ENCODE assay signal across 23 cellular contexts in genomic region chr9:95458666-95459065, GRCh38. TPM values are rescaled to one million over a fixed set of nuclear protein-coding genes. Genes with fewer than 3 reads are reported as not detected.
DNase-seq lines count a peak whose midpoint lies in the region; ATAC-seq and TF ChIP-seq lines count a peak whose summit lies in the region.
"Had no signal": no experiment of that assay in that cellular context is flagged by ENCODE, and none has a peak within 500 bp of the region (broad histone marks: within the 10 kb centered on the region; RNA-seq: fewer than 3 reads in every experiment).

No MANE protein-coding gene starts in this region.

- DNase-seq in NCI-H1092 (lab: John Stamatoyannopoulos, UW) (peak; percentile 74), SK-N-DZ (ENCODE audit: low spot score) (peak; percentile 63), fibroblast of pulmonary artery (ENCODE audit: low read depth) (peak; percentile 3), smooth muscle cell (lab: John Stamatoyannopoulos, UW; ENCODE audit: unreplicated experiment) (no peak), hepatic stellate cell (ENCODE audit: low spot score) (no peak)
- no peak for DNase-seq in stimulated activated naive CD8-positive, alpha-beta T cell treated with anti-CD3 and anti-CD28 coated beads, Interleukin-15, amount 100 ng/mL, for 72 hours
- no peak for DNase-seq in naive thymus-derived CD8-positive, alpha-beta T cell
- DNase-seq: activated CD4-positive, alpha-beta T cell treated with anti-CD3 and anti-CD28 coated beads, Interleukin-2, amount 50 U/mL, for 1 hour; activated naive CD4-positive, alpha-beta T cell treated with anti-CD3 and anti-CD28 coated beads, Interleukin-2, amount 10 ng/mL, durations not matched to agents 7 days and 5 days; anterior cingulate cortex; Calu3; caudate nucleus; dermis blood vessel endothelial cell; NCI-H1436; occipital lobe; SJCRH30; stimulated activated CD4-positive, alpha-beta T cell treated with anti-CD3 and anti-CD28 coated beads, Interleukin-1b, Interleukin-23, amount 100 ng/mL, for 48 hours; WERI-Rb-1 had no signal

- no peak overlapping the region for H3K4me3 Mint-ChIP-seq in stimulated activated naive CD8-positive, alpha-beta T cell treated with anti-CD3 and anti-CD28 coated beads, Interleukin-15, amount 100 ng/mL, for 72 hours
- no peak overlapping the region for H3K4me3 Mint-ChIP-seq in naive thymus-derived CD8-positive, alpha-beta T cell
- H3K4me3 Mint-ChIP-seq: activated naive CD4-positive, alpha-beta T cell treated with anti-CD3 and anti-CD28 coated beads, Interleukin-2, amount 10 ng/mL, durations not matched to agents 7 days and 5 days; activated T-helper 1 cell treated with anti-CD3 and anti-CD28 coated beads, Interleukin-12 subunit alpha, Interleukin-12 subunit beta, Interleukin-2, Interleukin-4 antibody, amounts not matched to agents 30 ng/mL and 10 ng/mL and 1 ng/mL, durations not matched to agents 14 hours and 24 hours and 36 hours; CD14-positive monocyte had no signal

- H2AFZ ChIP-seq in smooth muscle cell (ENCODE audit: low read depth): no peak overlapping the region

- H3K4me3 ChIP-seq in fibroblast of pulmonary artery (replicated peaks; ENCODE audit: low read depth, low read length) (no peak overlapping the region), smooth muscle cell (no peak overlapping the region)
- H3K4me3 ChIP-seq: SJCRH30, skin epidermis, vagina had no signal

- no peaks in the 10 kb centered on the region for H3K36me3 ChIP-seq in smooth muscle cell (ENCODE audit: low read depth)

- POLR2A ChIA-PET in naive thymus-derived CD8-positive, alpha-beta T cell (lab: Charles Lee): no interaction called here

- TF ChIP-seq CTCF in fibroblast of pulmonary artery (IDR thresholded peaks at IDR 0.05; ENCODE audit: low read length, missing control alignments) (no peak), smooth muscle cell (IDR thresholded peaks at IDR 0.05; ENCODE audit: borderline replicate concordance, insufficient read depth, poor library complexity, severe bottlenecking) (no peak)

- H3K9ac ChIP-seq in smooth muscle cell (ENCODE audit: low read depth): no peak overlapping the region

- peaks cover 35% of the 10 kb centered on the region for H3K4me1 Mint-ChIP-seq in stimulated activated naive CD8-positive, alpha-beta T cell treated with anti-CD3 and anti-CD28 coated beads, Interleukin-15, amount 100 ng/mL, for 72 hours
- H3K4me1 Mint-ChIP-seq in naive thymus-derived CD8-positive, alpha-beta T cell: peaks cover 17 to 35% (median 30%) of the 10 kb centered on the region in 4 donors

- H3K27me3 Mint-ChIP-seq in stimulated activated naive CD8-positive, alpha-beta T cell treated with anti-CD3 and anti-CD28 coated beads, Interleukin-15, amount 100 ng/mL, for 72 hours: no peaks in the 10 kb centered on the region
- H3K27me3 Mint-ChIP-seq in naive thymus-derived CD8-positive, alpha-beta T cell: peaks cover 0 to 4% (median 0%) of the 10 kb centered on the region in 5 donors

- no peaks in the 10 kb centered on the region for H4K20me1 ChIP-seq in smooth muscle cell (ENCODE audit: low read depth)

- no peaks in the 10 kb centered on the region for H3K9me3 ChIP-seq in smooth muscle cell (replicated peaks; ENCODE audit: low read depth)
- H3K9me3 ChIP-seq: SJCRH30, vagina had no signal

- peak overlapping the region; percentile 25 for H3K4me2 ChIP-seq in smooth muscle cell

- no peak overlapping the region for H3K27ac Mint-ChIP-seq in stimulated activated naive CD8-positive, alpha-beta T cell treated with anti-CD3 and anti-CD28 coated beads, Interleukin-15, amount 100 ng/mL, for 72 hours
- no peak overlapping the region for H3K27ac Mint-ChIP-seq in naive thymus-derived CD8-positive, alpha-beta T cell
- H3K27ac Mint-ChIP-seq: activated naive CD4-positive, alpha-beta T cell treated with anti-CD3 and anti-CD28 coated beads, Interleukin-2, amount 10 ng/mL, durations not matched to agents 7 days and 5 days; activated T-helper 1 cell treated with anti-CD3 and anti-CD28 coated beads, Interleukin-12 subunit alpha, Interleukin-12 subunit beta, Interleukin-2, Interleukin-4 antibody, amounts not matched to agents 30 ng/mL and 10 ng/mL and 1 ng/mL, durations not matched to agents 14 hours and 24 hours and 36 hours; CD14-positive monocyte had no signal

- H3K27me3 ChIP-seq in smooth muscle cell (ENCODE audit: low read depth): no peaks in the 10 kb centered on the region
- H3K27me3 ChIP-seq: SJCRH30, vagina had no signal

- H3K27ac ChIP-seq in smooth muscle cell (ENCODE audit: low read depth): no peak overlapping the region
- H3K27ac ChIP-seq: SJCRH30, vagina had no signal

- peaks cover 16% of the 10 kb centered on the region for H3K4me1 ChIP-seq in smooth muscle cell (ENCODE audit: low read depth)

- WGBS in smooth muscle cell (ENCODE audit: low lambda C conversion rate): 83% methylated on average over 6 of the region's 6 CpGs

- peaks cover 8 to 86% (median 53%) of the 10 kb centered on the region in 3 donors for H3K36me3 Mint-ChIP-seq in naive thymus-derived CD8-positive, alpha-beta T cell
- H3K36me3 Mint-ChIP-seq: CD14-positive monocyte had no signal

- no peak for ATAC-seq in stimulated activated naive CD8-positive, alpha-beta T cell treated with anti-CD3 and anti-CD28 coated beads, Interleukin-15, amount 100 ng/mL, for 72 hours
- ATAC-seq in naive thymus-derived CD8-positive, alpha-beta T cell: no peak
- ATAC-seq: HCT116 had no signal

- H3K9me3 Mint-ChIP-seq in stimulated activated naive CD8-positive, alpha-beta T cell treated with anti-CD3 and anti-CD28 coated beads, Interleukin-15, amount 100 ng/mL, for 72 hours: no peaks in the 10 kb centered on the region
- H3K9me3 Mint-ChIP-seq in naive thymus-derived CD8-positive, alpha-beta T cell: peaks cover 0 to 2% (median 0%) of the 10 kb centered on the region in 9 donors
- H3K9me3 Mint-ChIP-seq: activated naive CD4-positive, alpha-beta T cell treated with anti-CD3 and anti-CD28 coated beads, Interleukin-2, amount 10 ng/mL, durations not matched to agents 7 days and 5 days; activated T-helper 1 cell treated with anti-CD3 and anti-CD28 coated beads, Interleukin-12 subunit alpha, Interleukin-12 subunit beta, Interleukin-2, Interleukin-4 antibody, amounts not matched to agents 30 ng/mL and 10 ng/mL and 1 ng/mL, durations not matched to agents 14 hours and 24 hours and 36 hours had no signal

- peaks cover 3% of the 10 kb centered on the region for H3F3A ChIP-seq in smooth muscle cell (ENCODE audit: low read depth)

- no peaks in the 10 kb centered on the region for H3K79me2 ChIP-seq in smooth muscle cell (ENCODE audit: low read depth)

RNA-seq across cellular contexts. Expression of gene PTCH1, which starts 58.1 kb away (rescaled TPM):
- polyA plus RNA-seq in SK-N-DZ (2014; cell fraction: cytosol; rRNA removed): 6.5 and 7.5 TPM in 2 replicates
- polyA plus RNA-seq in SK-N-DZ (2014; cell fraction: nucleus; rRNA removed): 11.4 and 18.6 TPM in 2 replicates
- total RNA-seq in smooth muscle cell: 6.3 and 20.6 TPM in 2 replicates
- polyA plus RNA-seq in smooth muscle cell: 3.7 and 5.8 TPM in 2 replicates
- 10 to 100 TPM; 47.7 to 49.6 TPM for total RNA-seq in naive thymus-derived CD8-positive, alpha-beta T cell
- polyA plus RNA-seq in naive thymus-derived CD8-positive, alpha-beta T cell: 10 to 100 TPM; 10.5 to 18.1 (median 17.3) TPM
- polyA plus RNA-seq: CD14-positive monocyte had no signal

Comparison
In these comparisons a context has a peak if more than half of its experiments do, and no peak if none do; other contexts are left out.
1. DNase-seq: peak in NCI-H1092 (single experiment), SK-N-DZ (single experiment) and fibroblast of pulmonary artery (single experiment); none in smooth muscle cell (single experiment), stimulated activated naive CD8-positive, alpha-beta T cell treated with anti-CD3 and anti-CD28 coated beads, Interleukin-15, amount 100 ng/mL, for 72 hours (0 of 2), hepatic stellate cell (single experiment) and naive thymus-derived CD8-positive, alpha-beta T cell (0 of 10).